In the genomic region with DNA sequence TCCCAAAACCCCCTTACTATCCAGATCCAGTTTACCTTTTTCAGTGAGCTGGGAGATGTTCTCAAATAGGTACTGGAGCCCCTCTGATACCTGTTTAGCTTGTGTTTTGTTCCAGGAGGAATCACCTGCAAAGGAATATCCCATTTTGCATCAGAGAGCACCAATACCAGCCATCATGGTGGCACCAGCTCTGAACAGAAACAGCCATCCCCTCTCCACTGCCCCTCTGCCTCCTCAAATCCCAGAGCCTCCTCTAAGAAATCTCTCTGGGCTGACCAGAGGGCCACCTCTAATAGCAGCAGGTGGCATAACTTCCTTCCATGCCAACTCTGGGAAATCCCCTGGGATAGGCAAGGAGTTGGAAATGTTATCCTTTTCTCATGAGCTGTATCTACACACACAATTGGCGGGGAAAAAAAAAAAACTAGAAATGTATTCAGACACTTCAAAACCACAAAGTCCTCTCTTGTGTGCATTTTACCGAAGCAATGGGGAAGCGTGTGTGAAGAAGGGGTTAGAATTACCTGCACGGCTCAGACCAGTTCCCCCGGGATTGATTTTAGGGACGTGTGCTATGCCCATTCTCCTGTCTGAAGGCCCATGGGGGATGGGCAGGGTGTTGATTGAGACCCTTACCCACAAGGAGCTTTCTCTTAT, we compare ENCODE assay signal across 18 cellular contexts. TPM values are rescaled to one million over a fixed set of nuclear protein-coding genes. Genes with fewer than 3 reads are reported as not detected.
DNase-seq lines count a peak whose midpoint lies in the region; ATAC-seq, FAIRE-seq and TF ChIP-seq lines count a peak whose summit lies in the region.
"Had no signal": no experiment of that assay in that cellular context is flagged by ENCODE, and none has a peak within 500 bp of the region (broad histone marks: within the 10 kb centered on the region; RNA-seq: fewer than 3 reads in every experiment).

No MANE protein-coding gene starts in this region.

- H3K79me2 ChIP-seq in neural progenitor cell (ENCODE audit: low read depth), result no peaks in the 10 kb centered on the region

- H3K27ac ChIP-seq in colonic mucosa, result no peak overlapping the region
- no peak overlapping the region for H3K27ac ChIP-seq in neural progenitor cell
- H3K27ac ChIP-seq: ascending aorta had no signal

- DNase-seq in stimulated activated naive CD8-positive, alpha-beta T cell treated with anti-CD3 and anti-CD28 coated beads, Interleukin-15, amount 100 ng/mL, for 72 hours, result peak in 1 of 2 donors; percentile 9
- no peak for DNase-seq in stimulated activated naive CD8-positive, alpha-beta T cell treated with anti-CD3 and anti-CD28 coated beads, Interleukin-15, Interleukin-2, amounts not matched to agents 100 U/mL and 50 U/mL, for 24 hours
- DNase-seq in NCI-H2029 (lab: John Stamatoyannopoulos, UW), result peak; percentile 94
- peak; percentile 14 for DNase-seq in colonic mucosa
- DNase-seq in neural progenitor cell (ENCODE audit: low spot score), result no peak
- no peak for DNase-seq in frontal cortex (ENCODE audit: low spot score in 2 of 2)
- DNase-seq: activated CD8-positive, alpha-beta memory T cell treated with anti-CD3 and anti-CD28 coated beads, Interleukin-2, amount 50 U/mL, for 48 hours; dermis blood vessel endothelial cell; GDM1; NK-92 treated with Interleukin-12 subunit alpha and Interleukin-12 subunit beta, amount 100 ng/mL, for 24 hours; SHP77 treated with DMSO at 0.1 percent for 48 hours had no signal

- H3F3A ChIP-seq in neural progenitor cell (ENCODE audit: low read depth), result no peaks in the 10 kb centered on the region

- no peak overlapping the region for H3K4me2 ChIP-seq in neural progenitor cell

- intact Hi-C loops in colonic mucosa (cut with DNase I), result no loop called here

- peak; percentile 42 for ATAC-seq in stimulated activated naive CD8-positive, alpha-beta T cell treated with anti-CD3 and anti-CD28 coated beads, Interleukin-15, amount 100 ng/mL, for 72 hours
- no peak for ATAC-seq in stimulated activated naive CD8-positive, alpha-beta T cell treated with anti-CD3 and anti-CD28 coated beads, Interleukin-15, Interleukin-2, amounts not matched to agents 100 U/mL and 50 U/mL, for 24 hours
- ATAC-seq in GM21737 (IDR thresholded peaks at IDR 0.05; ENCODE audit: unreplicated experiment) (no peak), GM18870 (IDR thresholded peaks at IDR 0.05; ENCODE audit: unreplicated experiment) (no peak)

- no peak overlapping the region for H2AFZ ChIP-seq in neural progenitor cell (replicated peaks)

- no peaks in the 10 kb centered on the region for H3K27me3 ChIP-seq in colonic mucosa
- peaks cover 11% of the 10 kb centered on the region for H3K27me3 ChIP-seq in neural progenitor cell
- H3K27me3 ChIP-seq: ascending aorta had no signal

- no peak for TF ChIP-seq CTCF in colonic mucosa (IDR thresholded peaks at IDR 0.05)
- TF ChIP-seq CTCF in neural progenitor cell (IDR thresholded peaks at IDR 0.05), result no peak

- H3K36me3 ChIP-seq in colonic mucosa (no peaks in the 10 kb centered on the region), neural progenitor cell (no peaks in the 10 kb centered on the region)
- H3K36me3 ChIP-seq: ascending aorta had no signal

- peaks cover 44% of the 10 kb centered on the region for H3K4me1 Mint-ChIP-seq in stimulated activated naive CD8-positive, alpha-beta T cell treated with anti-CD3 and anti-CD28 coated beads, Interleukin-15, amount 100 ng/mL, for 72 hours
- H3K4me1 Mint-ChIP-seq in neural progenitor cell, result no peaks in the 10 kb centered on the region

- H3K9ac ChIP-seq in colonic mucosa (ENCODE audit: low read depth in 2 of 2, low read length in 2 of 2) (no peak overlapping the region), neural progenitor cell (no peak overlapping the region)

- H3K4me1 ChIP-seq in colonic mucosa (no peaks in the 10 kb centered on the region), neural progenitor cell (no peaks in the 10 kb centered on the region)
- H3K4me1 ChIP-seq: ascending aorta had no signal

- H3K27me3 Mint-ChIP-seq in stimulated activated naive CD8-positive, alpha-beta T cell treated with anti-CD3 and anti-CD28 coated beads, Interleukin-15, amount 100 ng/mL, for 72 hours, result peaks cover 79% of the 10 kb centered on the region
- H3K27me3 Mint-ChIP-seq in neural progenitor cell (ENCODE audit: insufficient read depth, low read depth), result peaks cover 12% of the 10 kb centered on the region

- peak overlapping the region; percentile 45 to 52 for H3K4me3 Mint-ChIP-seq in stimulated activated naive CD8-positive, alpha-beta T cell treated with anti-CD3 and anti-CD28 coated beads, Interleukin-15, amount 100 ng/mL, for 72 hours
- H3K4me3 Mint-ChIP-seq in neural progenitor cell, result no peak overlapping the region

- H3K4me3 ChIP-seq in colonic mucosa, result no peak overlapping the region
- H3K4me3 ChIP-seq in neural progenitor cell, result no peak overlapping the region
- H3K4me3 ChIP-seq: ascending aorta had no signal

- no peak for FAIRE-seq in frontal cortex (lab: Jason Lieb, UNC)
- FAIRE-seq: TTC549 had no signal

- H3K27ac Mint-ChIP-seq in stimulated activated naive CD8-positive, alpha-beta T cell treated with anti-CD3 and anti-CD28 coated beads, Interleukin-15, amount 100 ng/mL, for 72 hours, result no peak overlapping the region
- H3K27ac Mint-ChIP-seq in neural progenitor cell, result no peak overlapping the region

- no peaks in the 10 kb centered on the region for H3K9me3 ChIP-seq in colonic mucosa
- H3K9me3 ChIP-seq in neural progenitor cell (ENCODE audit: low read depth), result no peaks in the 10 kb centered on the region
- H3K9me3 ChIP-seq: ascending aorta had no signal

- no peaks in the 10 kb centered on the region for H4K20me1 ChIP-seq in neural progenitor cell (ENCODE audit: low read depth)

- H3K36me3 Mint-ChIP-seq in neural progenitor cell, result no peaks in the 10 kb centered on the region

- no peaks in the 10 kb centered on the region for H3K9me3 Mint-ChIP-seq in stimulated activated naive CD8-positive, alpha-beta T cell treated with anti-CD3 and anti-CD28 coated beads, Interleukin-15, amount 100 ng/mL, for 72 hours
- H3K9me3 Mint-ChIP-seq in neural progenitor cell, result no peaks in the 10 kb centered on the region

RNA-seq across cellular contexts. Expression of gene PGLYRP4, which starts 2.4 kb away (rescaled TPM):
- not detected for total RNA-seq in colonic mucosa
- total RNA-seq in neural progenitor cell (ENCODE audit: low replicate concordance), result not detected in 2 replicates
- not detected for total RNA-seq in frontal cortex
- total RNA-seq: ascending aorta, dermis blood vessel endothelial cell, fibroblast of villous mesenchyme, mucosa of gallbladder, pulmonary artery endothelial cell had no signal

RNA-seq across cellular contexts. Expression of gene S100A9, which starts 11.5 kb away (rescaled TPM):
- total RNA-seq in colonic mucosa (10 to 100 TPM; 16.3 to 34.9 TPM), neural progenitor cell (ENCODE audit: low replicate concordance) (not detected in 2 replicates), frontal cortex (28.9 TPM)
- total RNA-seq: fibroblast of villous mesenchyme had no signal

RNA-seq across cellular contexts. Expression of gene S100A12, which starts 29.2 kb away (rescaled TPM):
- not detected for total RNA-seq in colonic mucosa
- not detected in 2 replicates for total RNA-seq in neural progenitor cell (ENCODE audit: low replicate concordance)
- 6.9 TPM for total RNA-seq in frontal cortex
- total RNA-seq: ascending aorta, dermis blood vessel endothelial cell, fibroblast of villous mesenchyme, pulmonary artery endothelial cell had no signal

RNA-seq across cellular contexts. Expression of gene PGLYRP3, which starts 33.4 kb away (rescaled TPM):
- total RNA-seq in colonic mucosa (not detected), neural progenitor cell (ENCODE audit: low replicate concordance) (not detected in 2 replicates), frontal cortex (not detected)
- total RNA-seq: ascending aorta, dermis blood vessel endothelial cell, fibroblast of villous mesenchyme, mucosa of gallbladder, pulmonary artery endothelial cell had no signal

RNA-seq across cellular contexts. Expression of gene S100A8, which starts 44.7 kb away (rescaled TPM):
- 1 to 10 TPM in 1 of 2 donors, under 1 TPM in 1; 0.79 to 6.9 TPM for total RNA-seq in colonic mucosa
- not detected in 2 replicates for total RNA-seq in neural progenitor cell (ENCODE audit: low replicate concordance)
- 7.3 TPM for total RNA-seq in frontal cortex
- total RNA-seq: dermis blood vessel endothelial cell, fibroblast of villous mesenchyme, pulmonary artery endothelial cell had no signal

Comparison
In these comparisons a context has a peak if more than half of its experiments do, and no peak if none do; other contexts are left out.
1. DNase-seq: peak in NCI-H2029 (single experiment) and colonic mucosa (single experiment); none in stimulated activated naive CD8-positive, alpha-beta T cell treated with anti-CD3 and anti-CD28 coated beads, Interleukin-15, Interleukin-2, amounts not matched to agents 100 U/mL and 50 U/mL, for 24 hours (single experiment), neural progenitor cell (single experiment) and frontal cortex (0 of 2).
2. RNA of gene S100A9, which starts 11.5 kb away (total RNA-seq): 16.3 to 34.9 TPM in colonic mucosa and 28.9 TPM in frontal cortex (single experiment); not detected in neural progenitor cell; every median in the first group is over 10 times any median in the second.